ENCODE assay signal across 10 cellular contexts in genomic region chr1:153659656-153660055, GRCh38. TPM values are rescaled to one million over a fixed set of nuclear protein-coding genes. Genes with fewer than 3 reads are reported as not detected.
DNase-seq lines count a peak whose midpoint lies in the region; ATAC-seq and TF ChIP-seq lines count a peak whose summit lies in the region.
"Had no signal": no experiment of that assay in that cellular context is flagged by ENCODE, and none has a peak within 500 bp of the region (broad histone marks: within the 10 kb centered on the region; RNA-seq: fewer than 3 reads in every experiment).

No MANE protein-coding gene starts in this region.

- CTCF ChIA-PET in AG04449 (lab: Yijun Ruan, JAX): interaction anchor here (0.9 to 4.6 kb wide), 11 partner anchors 7 to 305 kb away, joined by 3 to 28 read pairs (median 4); no protein-coding TSS in a partner anchor
- CTCF ChIA-PET in MCF 10A (lab: Yijun Ruan, JAX): interaction anchor here (0.6 to 2.3 kb wide), 15 partner anchors 10 to 321 kb away, joined by 3 to 18 read pairs (median 6); partner anchors contain the start of genes ILF2 and S100A16

- no TSS peak for BruUV-seq in MCF 10A (replicated peaks; lab: Mats Ljungman, UMichigan)

- POLR2A ChIA-PET in AG04449 (lab: Yijun Ruan, JAX): interaction anchor here (1.1 to 3.6 kb wide), 2 partner anchors 20 to 32 kb away, joined by 4 to 11 read pairs; partner anchors contain the start of genes S100A1 and S100A13
- POLR2A ChIA-PET in MCF 10A (lab: Yijun Ruan, JAX): interaction anchor here (0.6 to 5.3 kb wide), 25 partner anchors 10 to 331 kb away, joined by 3 to 72 read pairs (median 6); partner anchors contain the start of genes CHTOP, GATAD2B, ILF2 and INTS3

- H3K4me3 ChIP-seq in AG04449 (ENCODE audit: low read depth, low read length) (peak overlapping the region; percentile 92), HUES6 (ENCODE audit: low read depth, low read length) (peak overlapping the region; percentile 81), muscle layer of colon (ENCODE audit: low read depth in 1 of 2, low read length in 2 of 2) (peak overlapping the region in 1 of 2 donors; percentile 93)

- no peaks in the 10 kb centered on the region for H3K9me3 Mint-ChIP-seq in MCF 10A (ENCODE audit: unreplicated experiment)

- peaks cover 5% of the 10 kb centered on the region for H3K4me1 Mint-ChIP-seq in MCF 10A (ENCODE audit: insufficient read depth, unreplicated experiment)

- H3K9ac ChIP-seq in HUES6 (ENCODE audit: low read length) (no peak overlapping the region), muscle layer of colon (ENCODE audit: low read length) (peak overlapping the region; percentile 96)

- H3K27ac ChIP-seq in HUES6 (ENCODE audit: low read depth, low read length): no peak overlapping the region
- H3K27ac ChIP-seq in muscle layer of colon (ENCODE audit: low read depth, low read length): no peak overlapping the region

- no peak for ATAC-seq in GM18517 (IDR thresholded peaks at IDR 0.05; ENCODE audit: unreplicated experiment)
- ATAC-seq in HG03097 (IDR thresholded peaks at IDR 0.05; ENCODE audit: low FRiP score, unreplicated experiment): no peak

- DNase-seq in AG04449 (ENCODE audit: low read depth, low spot score): no peak
- DNase-seq in MCF 10A (ENCODE audit: unreplicated experiment): no peak
- no peak for DNase-seq in iPS-NIHi11 (ENCODE audit: low spot score)
- DNase-seq in hippocampal formation (lab: John Stamatoyannopoulos, UW): no peak
- DNase-seq: left colon had no signal

- H3K9me3 ChIP-seq in HUES6 (ENCODE audit: control insufficient read depth, insufficient read depth, low read depth, low read length) (no peaks in the 10 kb centered on the region), muscle layer of colon (ENCODE audit: low read length) (no peaks in the 10 kb centered on the region)

- peaks cover 5% of the 10 kb centered on the region; the same call in 1 of the 2 replicates for H3K4me1 ChIP-seq in HUES6 (ENCODE audit: control insufficient read depth, insufficient read depth, low read length)
- peaks cover 13% of the 10 kb centered on the region for H3K4me1 ChIP-seq in muscle layer of colon (ENCODE audit: insufficient read depth, low read length)

- H3K36me3 Mint-ChIP-seq in MCF 10A (ENCODE audit: insufficient read depth, unreplicated experiment): no peaks in the 10 kb centered on the region

- H3K27me3 Mint-ChIP-seq in MCF 10A (ENCODE audit: insufficient read depth, unreplicated experiment): no peaks in the 10 kb centered on the region

- peak overlapping the region; percentile 91 for H3K27ac Mint-ChIP-seq in MCF 10A (ENCODE audit: low read depth, unreplicated experiment)

- H3K27me3 ChIP-seq in HUES6 (ENCODE audit: control insufficient read depth, insufficient read depth, low read length) (no peaks in the 10 kb centered on the region), muscle layer of colon (ENCODE audit: control insufficient read depth in 1 of 2, insufficient read depth in 2 of 2, low read length in 2 of 2) (no peaks in the 10 kb centered on the region)

- TF ChIP-seq CTCF in AG04449 (IDR thresholded peaks at IDR 0.05; ENCODE audit: insufficient read depth, low read length, missing control alignments): no peak
- TF ChIP-seq CTCF in MCF 10A (IDR thresholded peaks at IDR 0.05; ENCODE audit: unreplicated experiment): no peak

- H3K36me3 ChIP-seq in HUES6 (ENCODE audit: control insufficient read depth, insufficient read depth, low read length) (peaks cover 47% of the 10 kb centered on the region), muscle layer of colon (ENCODE audit: insufficient read depth, low read length) (peaks cover 41% of the 10 kb centered on the region)

- intact Hi-C loops in MCF 10A (cut with micrococcal nuclease): loop anchor here (2.0 kb wide), 1 partner anchor 33 kb away; the partner anchor contains the start of gene S100A13

- peak overlapping the region; percentile 92 for H3K4me3 Mint-ChIP-seq in MCF 10A (ENCODE audit: unreplicated experiment)

RNA-seq across cellular contexts. Expression of gene SNAPIN, which starts 1.2 kb away (rescaled TPM):
- 55.9 and 63.7 TPM in 2 replicates for total RNA-seq in MCF 10A (2022)

RNA-seq across cellular contexts. Expression of gene ILF2, which starts 11.1 kb away (rescaled TPM):
- total RNA-seq in MCF 10A (2022): 348 and 374 TPM in 2 replicates

RNA-seq across cellular contexts. Expression of gene NPR1, which starts 18.8 kb away (rescaled TPM):
- total RNA-seq in MCF 10A (2022): not detected in 2 replicates

RNA-seq across cellular contexts. Expression of gene CHTOP, which starts 25.8 kb away (rescaled TPM):
- 147 and 156 TPM in 2 replicates for total RNA-seq in MCF 10A (2022)

RNA-seq across cellular contexts. Expression of gene S100A1, which starts 31.4 kb away (rescaled TPM):
- 0.74 TPM in 1 of 2 replicates, not detected in the other for total RNA-seq in MCF 10A (2022)
- total RNA-seq: HT1080 had no signal
